In genomic region chr1:10800778-10801177, GRCh38 we compare ENCODE assay signal across 37 cellular contexts. TPM values are rescaled to one million over a fixed set of nuclear protein-coding genes. Genes with fewer than 3 reads are reported as not detected.
DNase-seq lines count a peak whose midpoint lies in the region; ATAC-seq, FAIRE-seq and TF ChIP-seq lines count a peak whose summit lies in the region.
"Had no signal": no experiment of that assay in that cellular context is flagged by ENCODE, and none has a peak within 500 bp of the region (broad histone marks: within the 10 kb centered on the region; RNA-seq: fewer than 3 reads in every experiment).

No MANE protein-coding gene starts in this region.

- CTCF ChIA-PET in HepG2 (lab: Yijun Ruan, JAX; ENCODE audit: low intra/inter-chr PET ratio, low total read pairs), result no interaction called here
- CTCF ChIA-PET in K562 (lab: Yijun Ruan, JAX; ENCODE audit: low intra/inter-chr PET ratio), result no interaction called here

- H3K4me1 Mint-ChIP-seq in neural progenitor cell, result peaks cover 36% of the 10 kb centered on the region
- H3K4me1 Mint-ChIP-seq: CD14-positive monocyte had no signal

- H3K27ac ChIP-seq in HepG2 (ENCODE audit: extremely low read length, insufficient read depth, low read length), result no peak overlapping the region
- H3K27ac ChIP-seq in right lobe of liver, result no peak overlapping the region
- H3K27ac ChIP-seq in K562 (ENCODE audit: extremely low read depth, low read depth, low read length), result no peak overlapping the region
- H3K27ac ChIP-seq in lower lobe of right lung, result no peak overlapping the region
- H3K27ac ChIP-seq in neural progenitor cell, result no peak overlapping the region
- H3K27ac ChIP-seq: 22Rv1; A549; BLaER1; BLaER1 treated with 17β-estradiol and CSF1 and Interleukin-3, amounts not matched to agents 10 nM and 100 nM; C4-2B had no signal

- intact Hi-C loops in HepG2 (cut with micrococcal nuclease; ENCODE audit: unreplicated experiment) (no loop called here), right lobe of liver (cut with DNase I) (no loop called here), K562 (cut with micrococcal nuclease) (no loop called here), lower lobe of right lung (cut with DNase I) (no loop called here)

- H3F3A ChIP-seq in neural progenitor cell (ENCODE audit: low read depth), result peaks cover 39% of the 10 kb centered on the region

- TF ChIP-seq RAD21 in HepG2 (CRISPR knock-in tag; IDR thresholded peaks at IDR 0.05) (no peak), K562 (CRISPR knock-in tag; conservative IDR thresholded peaks at IDR 0.05 in 1 of 2, IDR thresholded peaks at IDR 0.05 in 1 of 2) (no peak)

- BruUV-seq in HepG2 (replicated peaks; lab: Mats Ljungman, UMichigan) (no TSS peak), K562 (replicated peaks; lab: Mats Ljungman, UMichigan) (no TSS peak)

- no peak overlapping the region for H3K4me3 Mint-ChIP-seq in neural progenitor cell
- H3K4me3 Mint-ChIP-seq: B cell; CD14-positive monocyte; CD4-positive, alpha-beta memory T cell; CD4-positive, alpha-beta T cell; CD4-positive, CD25-positive, alpha-beta regulatory T cell; CD8-positive, alpha-beta memory T cell; CD8-positive, alpha-beta T cell had no signal

- H3K27me3 Mint-ChIP-seq in neural progenitor cell (ENCODE audit: insufficient read depth, low read depth), result peaks cover 34% of the 10 kb centered on the region

- FAIRE-seq in HepG2 (lab: Jason Lieb, UNC) (no peak), K562 (lab: Jason Lieb, UNC) (no peak)
- FAIRE-seq: A204.1, A549, D721Med had no signal

- in situ Hi-C loops in HepG2 (cut with HindIII; ENCODE audit: extremely low pct_ligation_motif_present, low pct_unique_long_range_greater_than_20kb), result no loop called here
- in situ Hi-C loops in K562 (cut with MboI), result no loop called here

- no peak for TF ChIP-seq EP300 in HepG2 (IDR thresholded peaks at IDR 0.05; ENCODE audit: low read depth in 2 of 2, low read length in 2 of 2)
- no peak for TF ChIP-seq EP300 in HepG2 (CRISPR knock-in tag; IDR thresholded peaks at IDR 0.05; ENCODE audit: borderline replicate concordance)
- no peak for TF ChIP-seq EP300 in K562 (IDR thresholded peaks at IDR 0.05; ENCODE audit: low read length)

- H3K4me3 ChIP-seq in HepG2 (replicated peaks in 1 of 3; ENCODE audit: insufficient read depth in 1 of 3, low read depth in 2 of 3, low read length in 3 of 3) (no peak overlapping the region), right lobe of liver (no peak overlapping the region), K562 (no peak overlapping the region), lower lobe of right lung (no peak overlapping the region), neural progenitor cell (no peak overlapping the region)
- H3K4me3 ChIP-seq: A549; BLaER1; BLaER1 treated with 17β-estradiol and CSF1 and Interleukin-3, amounts not matched to agents 10 nM and 100 nM had no signal

- H3K27ac Mint-ChIP-seq in neural progenitor cell, result peak overlapping the region; percentile 9
- H3K27ac Mint-ChIP-seq: B cell; CD14-positive monocyte; CD4-positive, alpha-beta memory T cell; CD4-positive, alpha-beta T cell; CD4-positive, CD25-positive, alpha-beta regulatory T cell; CD8-positive, alpha-beta memory T cell; CD8-positive, alpha-beta T cell had no signal

- H3K79me2 ChIP-seq in HepG2 (ENCODE audit: insufficient read depth, low read length) (no peaks in the 10 kb centered on the region), K562 (ENCODE audit: control insufficient read depth, insufficient read depth, low read length) (no peaks in the 10 kb centered on the region), neural progenitor cell (ENCODE audit: low read depth) (no peaks in the 10 kb centered on the region)

- H2AFZ ChIP-seq in HepG2 (ENCODE audit: low read length), result no peak overlapping the region
- no peak overlapping the region for H2AFZ ChIP-seq in K562 (ENCODE audit: low read depth, low read length)
- no peak overlapping the region for H2AFZ ChIP-seq in neural progenitor cell (replicated peaks)

- TF ChIP-seq CTCF in HepG2 (CRISPR knock-in tag; IDR thresholded peaks at IDR 0.05) (no peak), right lobe of liver (IDR thresholded peaks at IDR 0.05) (no peak), K562 (IDR thresholded peaks at IDR 0.05 in 2 of 3, conservative IDR thresholded peaks at IDR 0.05 in 1 of 3; ENCODE audit: insufficient read depth in 2 of 3, low read depth in 1 of 3, low read length in 3 of 3) (no peak), lower lobe of right lung (IDR thresholded peaks at IDR 0.05) (no peak), neural progenitor cell (IDR thresholded peaks at IDR 0.05) (no peak), omental fat pad (IDR thresholded peaks at IDR 0.05) (no peak)

- H3K9me3 ChIP-seq in HepG2 (ENCODE audit: low read length) (no peaks in the 10 kb centered on the region), right lobe of liver (no peaks in the 10 kb centered on the region), K562 (replicated peaks; ENCODE audit: control insufficient read depth, insufficient read depth, low read depth, low read length) (no peaks in the 10 kb centered on the region), lower lobe of right lung (no peaks in the 10 kb centered on the region), neural progenitor cell (ENCODE audit: low read depth) (no peaks in the 10 kb centered on the region)
- H3K9me3 ChIP-seq: A549; BE2C; BLaER1; BLaER1 treated with 17β-estradiol and CSF1 and Interleukin-3, amounts not matched to agents 10 nM and 100 nM; Caco-2 had no signal

- H3K36me3 ChIP-seq in HepG2 (replicated peaks in 1 of 2; ENCODE audit: control insufficient read depth in 1 of 2, insufficient read depth in 2 of 2, low read length in 2 of 2) (no peaks in the 10 kb centered on the region), right lobe of liver (no peaks in the 10 kb centered on the region), K562 (ENCODE audit: control insufficient read depth, insufficient read depth, low read length) (no peaks in the 10 kb centered on the region), lower lobe of right lung (no peaks in the 10 kb centered on the region), neural progenitor cell (no peaks in the 10 kb centered on the region)
- H3K36me3 ChIP-seq: BE2C; BLaER1; BLaER1 treated with 17β-estradiol and CSF1 and Interleukin-3, amounts not matched to agents 10 nM and 100 nM had no signal

- 31% methylated on average over 3 of the region's 3 CpGs for WGBS in HepG2 (ENCODE audit: low lambda C conversion rate)
- 48% methylated on average over 2 of the region's 3 CpGs for WGBS in right lobe of liver (ENCODE audit: insufficient coverage, low coverage, low lambda C conversion rate, missing lambda C conversion rate)
- 0% methylated on average over 3 of the region's 3 CpGs for WGBS in K562 (ENCODE audit: insufficient coverage, low coverage, missing lambda C conversion rate)

- H3K4me2 ChIP-seq in HepG2 (ENCODE audit: low read depth, low read length) (no peak overlapping the region), K562 (ENCODE audit: insufficient read depth, low read length) (no peak overlapping the region), neural progenitor cell (no peak overlapping the region)
- H3K4me2 ChIP-seq: A549; BLaER1; BLaER1 treated with 17β-estradiol and CSF1 and Interleukin-3, amounts not matched to agents 10 nM and 100 nM had no signal

- DNase-seq in HepG2 (ENCODE audit: low spot score) (no peak), right lobe of liver (no peak), K562 (ENCODE audit: extremely low read depth in 1 of 4, low spot score in 3 of 4) (no peak), lower lobe of right lung (peak; percentile 0), neural progenitor cell (ENCODE audit: low spot score) (no peak), NCI-H226 (no peak), omental fat pad (ENCODE audit: low spot score) (no peak)
- DNase-seq: 8988T; ACHN; AML-193; BE2C; C1 segment of cervical spinal cord; Caco-2; Calu3; CD4-positive, alpha-beta memory T cell; CD4-positive, alpha-beta T cell; CD4-positive, CD25-positive, alpha-beta regulatory T cell; CD8-positive, alpha-beta memory T cell; CD8-positive, alpha-beta T cell; COR-L47; DMS 273 treated with DMSO at 0.1 percent for 48 hours; DMS153; DMS53; DMS79; DMS79 treated with DMSO at 0.1 percent for 48 hours; DND-41; EL had no signal

- peaks cover 1% of the 10 kb centered on the region; the same call in 1 of the 2 replicates for H3K4me1 ChIP-seq in HepG2 (ENCODE audit: insufficient read depth, low read length)
- peaks cover 0 to 3% (median 0%) of the 10 kb centered on the region in 4 donors for H3K4me1 ChIP-seq in right lobe of liver
- H3K4me1 ChIP-seq in K562 (replicated peaks in 1 of 2; ENCODE audit: control insufficient read depth in 2 of 2, insufficient read depth in 2 of 2, low read length in 2 of 2), result peaks cover 0 to 13% of the 10 kb centered on the region in 2 experiments; a peak in 2 of 5 replicates
- peaks cover 9% of the 10 kb centered on the region for H3K4me1 ChIP-seq in lower lobe of right lung
- peaks cover 37% of the 10 kb centered on the region for H3K4me1 ChIP-seq in neural progenitor cell
- H3K4me1 ChIP-seq: BE2C had no signal

- no peak overlapping the region for H3K9ac ChIP-seq in HepG2 (ENCODE audit: insufficient read depth, low read depth, low read length)
- H3K9ac ChIP-seq in K562 (ENCODE audit: insufficient read depth in 1 of 2, low read depth in 2 of 2, low read length in 2 of 2), result no peak overlapping the region
- H3K9ac ChIP-seq in neural progenitor cell, result no peak overlapping the region
- H3K9ac ChIP-seq: BLaER1; BLaER1 treated with 17β-estradiol and CSF1 and Interleukin-3, amounts not matched to agents 10 nM and 100 nM had no signal

- H3K27me3 ChIP-seq in HepG2 (ENCODE audit: control insufficient read depth in 1 of 2, insufficient read depth in 2 of 2, low read length in 2 of 2) (peaks cover 5 to 36% of the 10 kb centered on the region in 2 experiments; a peak in 4 of 5 replicates), right lobe of liver (no peaks in the 10 kb centered on the region), K562 (ENCODE audit: control insufficient read depth in 2 of 2, insufficient read depth in 2 of 2, low read length in 2 of 2) (peaks cover 40 to 61% of the 10 kb centered on the region in 2 experiments), lower lobe of right lung (ENCODE audit: low read depth) (peaks cover 7% of the 10 kb centered on the region), neural progenitor cell (peaks cover 6% of the 10 kb centered on the region)
- H3K27me3 ChIP-seq: BE2C had no signal

- H3K36me3 Mint-ChIP-seq in neural progenitor cell, result no peaks in the 10 kb centered on the region
- H3K36me3 Mint-ChIP-seq: CD14-positive monocyte; CD4-positive, alpha-beta memory T cell; CD4-positive, CD25-positive, alpha-beta regulatory T cell; CD8-positive, alpha-beta T cell had no signal

- ATAC-seq in HepG2, result no peak
- ATAC-seq in right lobe of liver, result no peak
- ATAC-seq in K562, result no peak
- ATAC-seq in lower lobe of right lung, result no peak
- no peak for ATAC-seq in omental fat pad (ENCODE audit: low FRiP score)
- ATAC-seq in HG03565 (IDR thresholded peaks at IDR 0.05; ENCODE audit: unreplicated experiment), result no peak
- ATAC-seq: A549; CD8-positive, alpha-beta T cell had no signal

- no peak for TF ChIP-seq POLR2A in HepG2 (IDR thresholded peaks at IDR 0.05; ENCODE audit: insufficient read depth in 1 of 2, low read depth in 2 of 2, low read length in 2 of 2)
- no peak for TF ChIP-seq POLR2A in right lobe of liver (IDR thresholded peaks at IDR 0.05)
- no peak for TF ChIP-seq POLR2A in K562 (conservative IDR thresholded peaks at IDR 0.05)

- peaks cover 2% of the 10 kb centered on the region for H3K9me3 Mint-ChIP-seq in neural progenitor cell
- H3K9me3 Mint-ChIP-seq: CD4-positive, alpha-beta memory T cell; CD4-positive, alpha-beta T cell; CD8-positive, alpha-beta memory T cell; CD8-positive, alpha-beta T cell had no signal

- no peaks in the 10 kb centered on the region for H3K9me1 ChIP-seq in K562 (ENCODE audit: control insufficient read depth, insufficient read depth, low read length)

- POLR2A ChIA-PET in HepG2 (lab: Yijun Ruan, JAX), result no interaction called here
- POLR2A ChIA-PET in K562 (lab: Yijun Ruan, JAX), result interaction anchor here (0.6 to 1.8 kb wide), 3 partner anchors 9 to 147 kb away, joined by 3 to 7 read pairs (median 4); no protein-coding TSS in a partner anchor

- H4K20me1 ChIP-seq in HepG2 (ENCODE audit: insufficient read depth, low read length) (no peaks in the 10 kb centered on the region), K562 (replicated peaks; ENCODE audit: control insufficient read depth, insufficient read depth, low read length) (0 out of 2 replicates have a peak, but pooled peaks cover 2% of the 10 kb centered on the region), neural progenitor cell (ENCODE audit: low read depth) (peaks cover 1% of the 10 kb centered on the region)

RNA-seq across cellular contexts. Expression of gene CASZ1, which starts 4.3 kb away (rescaled TPM):
- 2.3 and 3.7 TPM in 2 replicates for total RNA-seq in HepG2 (2016; rRNA removed; fragmentation: Illumina TruSeq; extraction: Trizol)
- total RNA-seq in HepG2 (2016; cell fraction: cytosol; rRNA removed; fragmentation: Illumina TruSeq; extraction: Trizol; ENCODE audit: low read depth), result 1.5 and 1.9 TPM in 2 replicates
- 2.8 and 3.2 TPM in 2 replicates for total RNA-seq in HepG2 (2016; cell fraction: insoluble cytoplasmic fraction; rRNA removed; fragmentation: Illumina TruSeq; extraction: Trizol)
- 3.6 and 4.4 TPM in 2 replicates for total RNA-seq in HepG2 (2016; cell fraction: membrane; rRNA removed; fragmentation: Illumina TruSeq; extraction: Trizol)
- 3.2 TPM in 2 replicates for total RNA-seq in HepG2 (2016; cell fraction: nucleus; rRNA removed; fragmentation: Illumina TruSeq; extraction: Trizol)
- polyA plus RNA-seq in HepG2 (2011; rRNA removed), result 1.9 and 2.2 TPM in 2 replicates
- 2.0 and 2.2 TPM in 2 replicates for polyA plus RNA-seq in HepG2 (2011; cell fraction: cytosol; rRNA removed)
- 5.8 and 8.1 TPM in 2 replicates for polyA plus RNA-seq in HepG2 (2011; cell fraction: nucleus; rRNA removed)
- 1.0 and 1.4 TPM in 2 replicates for polyA plus RNA-seq in HepG2 (2012)
- 1.6 and 2.1 TPM in 2 replicates for polyA plus RNA-seq in HepG2 (2016; cell fraction: cytosol; fragmentation: Illumina TruSeq; extraction: Trizol; ENCODE audit: low read depth)
- 3.0 and 3.9 TPM in 2 replicates for polyA plus RNA-seq in HepG2 (2016; cell fraction: insoluble cytoplasmic fraction; fragmentation: Illumina TruSeq; extraction: Trizol; ENCODE audit: low read depth)
- 3.7 and 5.0 TPM in 2 replicates for polyA plus RNA-seq in HepG2 (2016; cell fraction: membrane; fragmentation: Illumina TruSeq; extraction: Trizol; ENCODE audit: low read depth)
- 4.0 and 4.7 TPM in 2 replicates for polyA plus RNA-seq in HepG2 (2016; cell fraction: nucleus; fragmentation: Illumina TruSeq; extraction: Trizol; ENCODE audit: insufficient read depth, low read depth)
- polyA minus RNA-seq in HepG2 (2011; rRNA and poly(A)+ RNA removed; ENCODE audit: low replicate concordance), result 2.5 and 2.9 TPM in 2 replicates
- 1.7 and 2.1 TPM in 2 replicates for polyA minus RNA-seq in HepG2 (2011; cell fraction: cytosol; rRNA and poly(A)+ RNA removed)
- 2.7 and 3.0 TPM in 2 replicates for polyA minus RNA-seq in HepG2 (2011; cell fraction: nucleus; rRNA and poly(A)+ RNA removed)
- total RNA-seq in right lobe of liver, result 10 to 100 TPM in 1 of 6 experiments, 1 to 10 TPM in 5; 3.1 to 10.1 (median 5.3) TPM
- total RNA-seq in K562 (2011; cell fraction: chromatin; rRNA removed; ENCODE audit: low replicate concordance), result 1.3 and 4.2 TPM in 2 replicates
- total RNA-seq in K562 (2011; cell fraction: nucleolus; rRNA removed), result 2.4 and 2.7 TPM in 2 replicates
- 2.3 and 3.1 TPM in 2 replicates for total RNA-seq in K562 (2011; cell fraction: nucleoplasm; rRNA removed)
- total RNA-seq in K562 (2014; rRNA removed), result 1.1 and 2.2 TPM in 2 replicates
- total RNA-seq in K562 (2014; rRNA removed; fragmentation: Illumina TruSeq; extraction: Trizol), result 0.19 and 0.22 TPM in 2 replicates
- 0.64 and 0.87 TPM in 2 replicates for total RNA-seq in K562 (2015; rRNA removed; fragmentation: Illumina TruSeq; extraction: Trizol)
- total RNA-seq in K562 (2021), result 2.4 and 2.8 TPM in 2 replicates
- polyA plus RNA-seq in K562 (2011; rRNA removed), result 0.52 and 1.5 TPM in 2 replicates
- 1.1 and 1.2 TPM in 2 replicates for polyA plus RNA-seq in K562 (2011; cell fraction: cytosol; rRNA removed)
- 2.4 and 3.4 TPM in 2 replicates for polyA plus RNA-seq in K562 (2011; cell fraction: nucleus; rRNA removed)
- 0.77 and 2.0 TPM in 2 replicates for polyA plus RNA-seq in K562 (2012)
- 0.65 and 1.00 TPM in 2 replicates for polyA plus RNA-seq in K562 (2014; fragmentation: Illumina TruSeq; extraction: Trizol)
- polyA plus RNA-seq in K562 (2014; fragmentation: Nextera tagmentation; extraction: Ambion mirVana), result under 1 TPM in 1 of 2 experiments, not detected in 1; 0.01 TPM
- 3.1 and 4.0 TPM in 2 replicates for polyA plus RNA-seq in K562 (2014; rRNA removed)
- polyA minus RNA-seq in K562 (2011; rRNA and poly(A)+ RNA removed), result 0.53 and 0.69 TPM in 2 replicates
- 0.38 and 1.0 TPM in 2 replicates for polyA minus RNA-seq in K562 (2011; cell fraction: cytosol; rRNA and poly(A)+ RNA removed)
- 1.9 and 2.1 TPM in 2 replicates for polyA minus RNA-seq in K562 (2011; cell fraction: nucleus; rRNA and poly(A)+ RNA removed)
- total RNA-seq in lower lobe of right lung, result 47.5 TPM
- total RNA-seq in neural progenitor cell (ENCODE audit: low replicate concordance), result 3.4 and 10.1 TPM in 2 replicates
- 1 to 10 TPM; 2.5 to 7.9 (median 6.0) TPM for total RNA-seq in omental fat pad

Comparison
In these comparisons a context has a peak if more than half of its experiments do, and no peak if none do; other contexts are left out.
1. Of the 241 proteins assayed by ChIP-seq in both HepG2 and K562: peak only in HepG2: none; only in K562: KDM1A; in both: none; in neither: 240.